In the genomic region with DNA sequence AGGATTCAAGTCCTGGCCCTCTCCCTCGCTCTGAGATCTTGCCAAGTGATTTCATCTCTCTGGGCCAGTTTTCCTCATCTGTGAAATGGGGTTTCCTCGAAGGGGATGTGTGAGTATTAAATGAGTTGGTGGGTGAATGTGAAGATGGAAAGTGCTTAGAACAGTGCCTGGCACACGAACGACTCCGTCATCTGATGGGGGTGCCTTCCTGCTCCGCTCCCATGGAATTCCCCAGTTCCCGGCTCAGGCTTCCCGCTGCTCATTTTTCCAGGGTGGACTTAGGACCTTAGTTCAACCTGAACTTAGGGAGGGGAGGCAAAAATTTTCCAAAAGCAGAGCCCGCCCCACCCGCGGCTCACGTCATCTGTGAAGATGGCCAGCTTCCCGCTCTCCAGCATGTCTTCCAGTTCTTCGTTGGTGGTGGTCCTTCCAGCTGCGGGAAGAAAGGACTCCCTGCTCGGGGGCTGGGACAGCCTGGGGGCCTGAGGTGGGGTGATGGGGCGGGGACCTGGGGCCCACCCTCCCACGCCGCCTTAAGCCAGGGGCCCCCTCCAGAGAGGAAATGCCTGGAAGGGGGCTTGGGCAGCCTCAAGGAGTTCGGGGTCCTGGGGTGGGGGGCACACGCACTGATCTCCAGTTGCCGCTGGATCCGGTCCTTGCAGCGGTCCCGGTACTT, we compare ENCODE assay signal across 6 cellular contexts. TPM values are rescaled to one million over a fixed set of nuclear protein-coding genes. Genes with fewer than 3 reads are reported as not detected.
DNase-seq lines count a peak whose midpoint lies in the region; ATAC-seq lines count a peak whose summit lies in the region.

No MANE protein-coding gene starts in this region.

- no peaks in the 10 kb centered on the region for H3K9me3 Mint-ChIP-seq in activated T-helper 17 cell treated with anti-CD3 and anti-CD28 coated beads, Interleukin-2, amount 50 U/mL, for 72 hours

- peaks cover 25% of the 10 kb centered on the region for H3K4me1 ChIP-seq in mesodermal cell (ENCODE audit: control insufficient read depth, insufficient read depth, low read length, poor library complexity, severe bottlenecking)

- peak; percentile 2 for ATAC-seq in GM18502 (IDR thresholded peaks at IDR 0.05; ENCODE audit: poor library complexity, unreplicated experiment)
- no peak for ATAC-seq in activated T-helper 17 cell treated with anti-CD3 and anti-CD28 coated beads, Interleukin-2, amount 50 U/mL, for 72 hours (replicated peaks)
- no peak for ATAC-seq in GM18858 (IDR thresholded peaks at IDR 0.05; ENCODE audit: unreplicated experiment)

- H3K27me3 Mint-ChIP-seq in activated T-helper 17 cell treated with anti-CD3 and anti-CD28 coated beads, Interleukin-2, amount 50 U/mL, for 72 hours: no peaks in the 10 kb centered on the region

- H3K27ac ChIP-seq in mesodermal cell (ENCODE audit: low read depth, low read length, severe bottlenecking): no peak overlapping the region

- H3K9me3 ChIP-seq in mesodermal cell (ENCODE audit: control insufficient read depth, low read length): no peaks in the 10 kb centered on the region

- H3K4me1 Mint-ChIP-seq in activated T-helper 17 cell treated with anti-CD3 and anti-CD28 coated beads, Interleukin-2, amount 50 U/mL, for 72 hours: peaks cover 6% of the 10 kb centered on the region

- H3K4me3 Mint-ChIP-seq in activated T-helper 17 cell treated with anti-CD3 and anti-CD28 coated beads, Interleukin-2, amount 50 U/mL, for 72 hours: peak overlapping the region; percentile 70

- H3K27ac Mint-ChIP-seq in activated T-helper 17 cell treated with anti-CD3 and anti-CD28 coated beads, Interleukin-2, amount 50 U/mL, for 72 hours: no peak overlapping the region

- H3K4me3 ChIP-seq in mesodermal cell (ENCODE audit: extremely low read depth, insufficient read depth, low read length, poor library complexity, severe bottlenecking): peak overlapping the region; percentile 39

- 26 to 38% methylated on average over 13 to 22 of the region's 25 CpGs for WGBS in mesodermal cell (ENCODE audit: insufficient coverage in 2 of 2), 2 experiments

- H3K36me3 Mint-ChIP-seq in activated T-helper 17 cell treated with anti-CD3 and anti-CD28 coated beads, Interleukin-2, amount 50 U/mL, for 72 hours (ENCODE audit: low read depth): no peaks in the 10 kb centered on the region

- DNase-seq in COR-L47 (lab: John Stamatoyannopoulos, UW) (no peak), MV-4-11 (lab: John Stamatoyannopoulos, UW) (no peak)

- H3K36me3 ChIP-seq in mesodermal cell (ENCODE audit: control insufficient read depth, insufficient read depth, low read length): no peaks in the 10 kb centered on the region

RNA-seq across cellular contexts. Expression of a gene that starts 11.5 kb away (rescaled TPM):
- 1 to 10 TPM; 8.8 TPM for total RNA-seq in activated T-helper 17 cell treated with anti-CD3 and anti-CD28 coated beads, Interleukin-2, amount 50 U/mL, for 72 hours
- 2.4 TPM for polyA plus RNA-seq in mesodermal cell (2013, experiment 1 of 2)
- 1.6 TPM for polyA plus RNA-seq in mesodermal cell (2013, experiment 2 of 2)

RNA-seq across cellular contexts. Expression of a gene that starts 14.0 kb away (rescaled TPM):
- total RNA-seq in activated T-helper 17 cell treated with anti-CD3 and anti-CD28 coated beads, Interleukin-2, amount 50 U/mL, for 72 hours: under 1 TPM; 0.17 to 0.95 TPM
- polyA plus RNA-seq in mesodermal cell (2013, experiment 1 of 2): 4.6 TPM
- polyA plus RNA-seq in mesodermal cell (2013, experiment 2 of 2): 4.8 TPM

RNA-seq across cellular contexts. Expression of a gene that starts 36.9 kb away (rescaled TPM):
- total RNA-seq in activated T-helper 17 cell treated with anti-CD3 and anti-CD28 coated beads, Interleukin-2, amount 50 U/mL, for 72 hours: 10 to 100 TPM; 49.4 to 76.9 TPM
- polyA plus RNA-seq in mesodermal cell (2013, experiment 1 of 2): 42.8 TPM
- 30.5 TPM for polyA plus RNA-seq in mesodermal cell (2013, experiment 2 of 2)

RNA-seq across cellular contexts. Expression of a gene that starts 38.9 kb away (rescaled TPM):
- 10 to 100 TPM; 27.5 to 33.7 TPM for total RNA-seq in activated T-helper 17 cell treated with anti-CD3 and anti-CD28 coated beads, Interleukin-2, amount 50 U/mL, for 72 hours
- 15.9 TPM for polyA plus RNA-seq in mesodermal cell (2013, experiment 1 of 2)
- polyA plus RNA-seq in mesodermal cell (2013, experiment 2 of 2): 13.6 TPM

RNA-seq across cellular contexts. Expression of a gene that starts 47.6 kb away (rescaled TPM):
- 10 to 100 TPM; 12.4 to 25.8 TPM for total RNA-seq in activated T-helper 17 cell treated with anti-CD3 and anti-CD28 coated beads, Interleukin-2, amount 50 U/mL, for 72 hours
- polyA plus RNA-seq in mesodermal cell (2013, experiment 1 of 2): 32.5 TPM
- 27.7 TPM for polyA plus RNA-seq in mesodermal cell (2013, experiment 2 of 2)
